In genomic region chr2:68839260-68839833, GRCh38 we compare ENCODE assay signal across 8 cellular contexts. TPM values are rescaled to one million over a fixed set of nuclear protein-coding genes. Genes with fewer than 3 reads are reported as not detected.
DNase-seq lines count a peak whose midpoint lies in the region; ATAC-seq and TF ChIP-seq lines count a peak whose summit lies in the region.

No MANE protein-coding gene starts in this region.

- TF ChIP-seq EP300 in transverse colon (IDR thresholded peaks at IDR 0.05; ENCODE audit: low read depth), result no peak

- in situ Hi-C loops in transverse colon (cut with MboI; ENCODE audit: low pct_ligation_motif_present in 1 of 4, low pct_unique_long_range_greater_than_20kb in 1 of 4, low sequenced_read_pairs in 3 of 4), result no loop called here

- no peaks in the 10 kb centered on the region for H3K79me2 ChIP-seq in OCI-LY7 (ENCODE audit: insufficient read depth, low read depth, low read length)

- no peaks in the 10 kb centered on the region for H3K36me3 Mint-ChIP-seq in T-helper 2 cell treated with Interferon-gamma antibody and Interleukin-4, amounts not matched to agents 5 μg/mL and 100 μg/mL, for 36 hours (ENCODE audit: low read depth)

- H3K27ac ChIP-seq in heart left ventricle, result no peak overlapping the region
- no peak overlapping the region for H3K27ac ChIP-seq in OCI-LY7 (ENCODE audit: low read depth, low read length, poor library complexity, severe bottlenecking)
- H3K27ac ChIP-seq in transverse colon, result no peak overlapping the region

- H2AFZ ChIP-seq in OCI-LY7 (ENCODE audit: low read length), result peak overlapping the region; percentile 4; the same call in 1 of the 2 replicates

- BruUV-seq in OCI-LY7 (replicated peaks; lab: Mats Ljungman, UMichigan), result no TSS peak

- TF ChIP-seq POLR2A in heart left ventricle (IDR thresholded peaks at IDR 0.05), result no peak
- TF ChIP-seq POLR2A in erythroblast (IDR thresholded peaks at IDR 0.05; ENCODE audit: low read length), result no peak
- TF ChIP-seq POLR2A in transverse colon (IDR thresholded peaks at IDR 0.05), result no peak

- no peak overlapping the region for H3K4me3 Mint-ChIP-seq in T-helper 2 cell treated with Interferon-gamma antibody and Interleukin-4, amounts not matched to agents 5 μg/mL and 100 μg/mL, for 36 hours

- H4K20me1 ChIP-seq in OCI-LY7 (ENCODE audit: insufficient read depth, low read length), result no peaks in the 10 kb centered on the region

- H3K36me3 ChIP-seq in heart left ventricle (no peaks in the 10 kb centered on the region), OCI-LY7 (ENCODE audit: insufficient read depth, low read length) (no peaks in the 10 kb centered on the region), transverse colon (no peaks in the 10 kb centered on the region)

- DNase-seq in heart left ventricle (no peak), left cardiac atrium (no peak), OCI-LY7 (ENCODE audit: low spot score) (peak; percentile 66), erythroblast (lab: John Stamatoyannopoulos, UW) (peak; percentile 16 to 37), transverse colon (no peak), NCI-H187 (lab: John Stamatoyannopoulos, UW) (no peak)
- DNase-seq in T-helper 2 cell treated with Interferon-gamma antibody and Interleukin-4, amounts not matched to agents 5 μg/mL and 100 μg/mL, for 36 hours (ENCODE audit: low spot score), result no peak

- peak in 10 of 12 donors; percentile 28 to 65 (median 47) for TF ChIP-seq CTCF in heart left ventricle (IDR thresholded peaks at IDR 0.05)
- peak; percentile 89 for TF ChIP-seq CTCF in OCI-LY7 (conservative IDR thresholded peaks at IDR 0.05; ENCODE audit: low read length)
- peak; percentile 18 to 51 (median 42) for TF ChIP-seq CTCF in transverse colon (IDR thresholded peaks at IDR 0.05)

- H3K27me3 Mint-ChIP-seq in T-helper 2 cell treated with Interferon-gamma antibody and Interleukin-4, amounts not matched to agents 5 μg/mL and 100 μg/mL, for 36 hours (ENCODE audit: low read depth), result peaks cover 17% of the 10 kb centered on the region

- no peaks in the 10 kb centered on the region for H3K9me2 ChIP-seq in OCI-LY7 (ENCODE audit: insufficient read depth, low read length)

- H3K4me3 ChIP-seq in heart left ventricle (no peak overlapping the region), OCI-LY7 (ENCODE audit: low read depth, low read length, poor library complexity, severe bottlenecking) (no peak overlapping the region), transverse colon (no peak overlapping the region)

- peaks cover 31% of the 10 kb centered on the region for H3K4me1 Mint-ChIP-seq in T-helper 2 cell treated with Interferon-gamma antibody and Interleukin-4, amounts not matched to agents 5 μg/mL and 100 μg/mL, for 36 hours (ENCODE audit: low read depth)

- H3K9me3 ChIP-seq in heart left ventricle (no peaks in the 10 kb centered on the region), OCI-LY7 (ENCODE audit: low read length) (peaks cover 19% of the 10 kb centered on the region), transverse colon (no peaks in the 10 kb centered on the region)

- ATAC-seq in heart left ventricle, result peak in 1 of 4 donors; percentile 20
- ATAC-seq in left cardiac atrium, result no peak
- no peak for ATAC-seq in GM21825 (IDR thresholded peaks at IDR 0.05; ENCODE audit: unreplicated experiment)

- H3K4me1 ChIP-seq in heart left ventricle (peaks cover 0 to 35% (median 0%) of the 10 kb centered on the region in 12 donors), OCI-LY7 (ENCODE audit: insufficient read depth, low read length, poor library complexity, severe bottlenecking) (peaks cover 34% of the 10 kb centered on the region), transverse colon (no peaks in the 10 kb centered on the region)

- WGBS in heart left ventricle, 4 donors, result 86 to 91% (median 89%) methylated on average over 2 of the region's 2 CpGs
- 82% methylated on average over 2 of the region's 2 CpGs; no CpG with 5 or more reads in 1 of the 2 donors for WGBS in transverse colon (ENCODE audit: low coverage in 1 of 2), 2 donors

- no peaks in the 10 kb centered on the region for H3K9me3 Mint-ChIP-seq in T-helper 2 cell treated with Interferon-gamma antibody and Interleukin-4, amounts not matched to agents 5 μg/mL and 100 μg/mL, for 36 hours

- POLR2A ChIA-PET in OCI-LY7 (lab: Charles Lee), result interaction anchor here (1.0 to 1.3 kb wide), 2 partner anchors 69 to 73 kb away, joined by 4 to 5 read pairs; no protein-coding TSS in a partner anchor

- no peak overlapping the region for H3K27ac Mint-ChIP-seq in T-helper 2 cell treated with Interferon-gamma antibody and Interleukin-4, amounts not matched to agents 5 μg/mL and 100 μg/mL, for 36 hours

- CTCF ChIA-PET in OCI-LY7 (lab: Charles Lee; ENCODE audit: unreplicated experiment), result interaction anchor here (0.6 kb wide), 1 partner anchor 9 kb away, joined by 3 read pairs; no protein-coding TSS in a partner anchor

- no peak overlapping the region for H3K4me2 ChIP-seq in OCI-LY7 (ENCODE audit: low read length)

- intact Hi-C loops in heart left ventricle (cut with DNase I), result loop anchor here in 6 of 10 donors (5.0 to 10.0 kb wide), 3 partner anchors 65 to 87 kb away; no protein-coding TSS in a partner anchor
- intact Hi-C loops in left cardiac atrium (cut with DNase I), result no loop called here
- intact Hi-C loops in OCI-LY7 (cut with micrococcal nuclease; ENCODE audit: unreplicated experiment), result loop anchor here (1.0 to 5.0 kb wide), 2 partner anchors 69 to 377 kb away; no protein-coding TSS in a partner anchor
- intact Hi-C loops in transverse colon (cut with DNase I; ENCODE audit: low total_unique reads), result no loop called here

- H3K27me3 ChIP-seq in heart left ventricle (peaks cover 0 to under 1% (median 0%) of the 10 kb centered on the region in 9 donors), transverse colon (no peaks in the 10 kb centered on the region)

RNA-seq across cellular contexts. Expression of gene BMP10, which starts 31.9 kb away (rescaled TPM):
- total RNA-seq in heart left ventricle, result 1 to 10 TPM in 2 of 9 donors, under 1 TPM in 2, not detected in 5; 0.15 to 5.9 (median 1.7) TPM
- polyA plus RNA-seq in heart left ventricle, result not detected
- 10 to 100 TPM in 1 of 2 donors, under 1 TPM in 1; 0.27 to 36.7 TPM for total RNA-seq in left cardiac atrium
- not detected in 2 replicates for total RNA-seq in OCI-LY7 (2014; rRNA removed; shearing (Covaris generic))
- total RNA-seq in OCI-LY7 (2022), result not detected in 2 replicates
- total RNA-seq in transverse colon, result not detected

Comparison
In these comparisons a context has a peak if more than half of its experiments do, and no peak if none do; other contexts are left out.
1. intact Hi-C loops: an anchor here in heart left ventricle (5.0 to 10.0 kb wide) and OCI-LY7 (1.0 to 5.0 kb wide); none called in left cardiac atrium and transverse colon.
2. DNase-seq: peak in OCI-LY7 (single experiment) and erythroblast (2 of 2); none in heart left ventricle (0 of 5), left cardiac atrium (single experiment), transverse colon (single experiment), NCI-H187 (0 of 2) and T-helper 2 cell treated with Interferon-gamma antibody and Interleukin-4, amounts not matched to agents 5 μg/mL and 100 μg/mL, for 36 hours (single experiment).
3. Peak in every context shown above with its lines, with median percentiles within 50 percentile points of each other: CTCF ChIP-seq.